Comparison of ENCODE assay signal across 31 cellular contexts in genomic region chr19:13742756-13743155, GRCh38. TPM values are rescaled to one million over a fixed set of nuclear protein-coding genes. Genes with fewer than 3 reads are reported as not detected.
A peak's percentile ranks its signal among the peaks of the same experiment; 100 is the strongest.
DNase-seq lines count a peak whose midpoint lies in the region; TF ChIP-seq lines count a peak whose summit lies in the region.
"Had no signal": no experiment of that assay in that cellular context is flagged by ENCODE, and none has a peak within 500 bp of the region (broad histone marks: within the 10 kb centered on the region; RNA-seq: fewer than 3 reads in every experiment).

No MANE protein-coding gene starts in this region.

- 80 to 100% methylated on average over 1 of the region's 1 CpG for WGBS in lower leg skin, 2 donors

- H3K36me3 Mint-ChIP-seq in dendritic cell treated with granulocyte-macrophage colony-stimulating factor and Interleukin-4, amounts not matched to agents 40 ng/mL and 50 ng/mL, for 4 days (ENCODE audit: low read depth): peaks cover 2% of the 10 kb centered on the region
- H3K36me3 Mint-ChIP-seq in activated naive CD4-positive, alpha-beta T cell treated with anti-CD3 and anti-CD28 coated beads for 36 hours (ENCODE audit: low read depth): peaks cover 2% of the 10 kb centered on the region
- H3K36me3 Mint-ChIP-seq: activated CD4-positive, alpha-beta memory T cell treated with anti-CD3 and anti-CD28 coated beads for 36 hours; IgD-negative memory B cell; natural killer cell treated with Interleukin-12 subunit alpha and Interleukin-12 subunit beta and Interleukin-15 and Interleukin-18, amount 100 ng/mL, for 72 hours had no signal

- H3K4me3 ChIP-seq in lower leg skin (ENCODE audit: low read depth, poor library complexity, severe bottlenecking): no peak overlapping the region
- H3K4me3 ChIP-seq: cardiac muscle cell, mucosa of descending colon, ovary, right atrium auricular region, smooth muscle cell, stomach, thyroid gland had no signal

- CTCF ChIA-PET in activated naive CD4-positive, alpha-beta T cell treated with anti-CD3 and anti-CD28 coated beads for 36 hours (lab: Charles Lee): no interaction called here

- no peak for TF ChIP-seq CTCF in lower leg skin (IDR thresholded peaks at IDR 0.05)

- no peak for TF ChIP-seq POLR2A in lower leg skin (IDR thresholded peaks at IDR 0.05)

- H3K27ac Mint-ChIP-seq in dendritic cell treated with granulocyte-macrophage colony-stimulating factor and Interleukin-4, amounts not matched to agents 40 ng/mL and 50 ng/mL, for 4 days: peak overlapping the region; percentile 76
- H3K27ac Mint-ChIP-seq in activated naive CD4-positive, alpha-beta T cell treated with anti-CD3 and anti-CD28 coated beads for 36 hours: no peak overlapping the region
- H3K27ac Mint-ChIP-seq: activated CD4-positive, alpha-beta memory T cell treated with anti-CD3 and anti-CD28 coated beads for 36 hours; activated naive CD4-positive, alpha-beta T cell treated with anti-CD3 and anti-CD28 coated beads, Interleukin-2, amount 50 U/mL, for 24 hours; activated T-helper 1 cell treated with anti-CD3 and anti-CD28 coated beads, Interleukin-12 subunit alpha, Interleukin-12 subunit beta, Interleukin-2, Interleukin-4 antibody, amounts not matched to agents 30 ng/mL and 10 ng/mL and 1 ng/mL, durations not matched to agents 14 hours and 24 hours and 36 hours; endodermal cell; IgD-negative memory B cell; natural killer cell treated with Interleukin-12 subunit alpha and Interleukin-12 subunit beta and Interleukin-15 and Interleukin-18, amount 100 ng/mL, for 72 hours had no signal

- no peaks in the 10 kb centered on the region for H3K9me3 Mint-ChIP-seq in dendritic cell treated with granulocyte-macrophage colony-stimulating factor and Interleukin-4, amounts not matched to agents 40 ng/mL and 50 ng/mL, for 4 days
- no peaks in the 10 kb centered on the region for H3K9me3 Mint-ChIP-seq in activated naive CD4-positive, alpha-beta T cell treated with anti-CD3 and anti-CD28 coated beads for 36 hours
- H3K9me3 Mint-ChIP-seq: activated naive CD4-positive, alpha-beta T cell treated with anti-CD3 and anti-CD28 coated beads, Interleukin-2, amount 50 U/mL, for 24 hours; activated T-helper 1 cell treated with anti-CD3 and anti-CD28 coated beads, Interleukin-12 subunit alpha, Interleukin-12 subunit beta, Interleukin-2, Interleukin-4 antibody, amounts not matched to agents 30 ng/mL and 10 ng/mL and 1 ng/mL, durations not matched to agents 14 hours and 24 hours and 36 hours; IgD-negative memory B cell; natural killer cell treated with Interleukin-12 subunit alpha and Interleukin-12 subunit beta and Interleukin-15 and Interleukin-18, amount 100 ng/mL, for 72 hours had no signal

- no peak overlapping the region for H3K4me3 Mint-ChIP-seq in dendritic cell treated with granulocyte-macrophage colony-stimulating factor and Interleukin-4, amounts not matched to agents 40 ng/mL and 50 ng/mL, for 4 days
- H3K4me3 Mint-ChIP-seq in activated naive CD4-positive, alpha-beta T cell treated with anti-CD3 and anti-CD28 coated beads for 36 hours: no peak overlapping the region
- H3K4me3 Mint-ChIP-seq: activated CD4-positive, alpha-beta memory T cell treated with anti-CD3 and anti-CD28 coated beads for 36 hours; activated naive CD4-positive, alpha-beta T cell treated with anti-CD3 and anti-CD28 coated beads, Interleukin-2, amount 50 U/mL, for 24 hours; activated T-helper 1 cell treated with anti-CD3 and anti-CD28 coated beads, Interleukin-12 subunit alpha, Interleukin-12 subunit beta, Interleukin-2, Interleukin-4 antibody, amounts not matched to agents 30 ng/mL and 10 ng/mL and 1 ng/mL, durations not matched to agents 14 hours and 24 hours and 36 hours; endodermal cell; natural killer cell treated with Interleukin-12 subunit alpha and Interleukin-12 subunit beta and Interleukin-15 and Interleukin-18, amount 100 ng/mL, for 72 hours had no signal

- peaks cover 39% of the 10 kb centered on the region for H3K4me1 Mint-ChIP-seq in dendritic cell treated with granulocyte-macrophage colony-stimulating factor and Interleukin-4, amounts not matched to agents 40 ng/mL and 50 ng/mL, for 4 days (ENCODE audit: low read depth)
- peaks cover 8% of the 10 kb centered on the region for H3K4me1 Mint-ChIP-seq in activated naive CD4-positive, alpha-beta T cell treated with anti-CD3 and anti-CD28 coated beads for 36 hours (ENCODE audit: low read depth)
- H3K4me1 Mint-ChIP-seq: endodermal cell had no signal

- DNase-seq in ELR (ENCODE audit: low read depth) (peak; percentile 78), LHCN-M2 (ENCODE audit: low read depth) (peak; percentile 28), kidney tubule cell (ENCODE audit: low spot score) (peak; percentile 55), NCI-H128 (lab: John Stamatoyannopoulos, UW; ENCODE audit: unreplicated experiment) (no peak), lower leg skin (ENCODE audit: low spot score in 2 of 2) (no peak)
- no peak for DNase-seq in activated naive CD4-positive, alpha-beta T cell treated with anti-CD3 and anti-CD28 coated beads for 36 hours
- DNase-seq in activated CD4-positive, alpha-beta T cell treated with anti-CD3 and anti-CD28 coated beads, Interleukin-2, amount 50 U/mL, for 48 hours: no peak
- DNase-seq: activated CD4-positive, alpha-beta memory T cell treated with anti-CD3 and anti-CD28 coated beads for 36 hours; activated CD8-positive, alpha-beta memory T cell treated with anti-CD3 and anti-CD28 coated beads, Interleukin-2, amount 50 U/mL, for 4 hours; anterior cingulate cortex; cortex of kidney; DMS53; endodermal cell; GF-D8; mucosa of descending colon; NCI-H1105; NCI-H1930; NCI-H526; ovary; stimulated activated CD4-positive, alpha-beta T cell treated with anti-CD3 and anti-CD28 coated beads, Interleukin-1b, Interleukin-23, amount 100 ng/mL, for 48 hours; stimulated activated CD8-positive, alpha-beta memory T cell treated with anti-CD3 and anti-CD28 coated beads, Interleukin-4, amount 100 ng/mL, for 48 hours; stomach; thyroid gland had no signal

- H3K27me3 Mint-ChIP-seq in dendritic cell treated with granulocyte-macrophage colony-stimulating factor and Interleukin-4, amounts not matched to agents 40 ng/mL and 50 ng/mL, for 4 days: no peaks in the 10 kb centered on the region
- H3K27me3 Mint-ChIP-seq in activated naive CD4-positive, alpha-beta T cell treated with anti-CD3 and anti-CD28 coated beads for 36 hours (ENCODE audit: low read depth): no peaks in the 10 kb centered on the region
- H3K27me3 Mint-ChIP-seq: activated CD4-positive, alpha-beta memory T cell treated with anti-CD3 and anti-CD28 coated beads for 36 hours; activated naive CD4-positive, alpha-beta T cell treated with anti-CD3 and anti-CD28 coated beads, Interleukin-2, amount 50 U/mL, for 24 hours; IgD-negative memory B cell; natural killer cell treated with Interleukin-12 subunit alpha and Interleukin-12 subunit beta and Interleukin-15 and Interleukin-18, amount 100 ng/mL, for 72 hours had no signal

- intact Hi-C loops in dendritic cell treated with granulocyte-macrophage colony-stimulating factor and Interleukin-4, amounts not matched to agents 40 ng/mL and 50 ng/mL, for 4 days (cut with micrococcal nuclease): no loop called here
- intact Hi-C loops in activated naive CD4-positive, alpha-beta T cell treated with anti-CD3 and anti-CD28 coated beads for 36 hours (cut with micrococcal nuclease): no loop called here
- intact Hi-C loops in lower leg skin (cut with DNase I; ENCODE audit: low total_unique reads): no loop called here

RNA-seq across cellular contexts. Expression of gene MRI1, which starts 21.6 kb away (rescaled TPM):
- total RNA-seq in LHCN-M2 (2014; rRNA removed): 38.7 and 50.3 TPM in 2 replicates
- polyA plus RNA-seq in LHCN-M2 (2012): 14.5 TPM
- total RNA-seq in activated naive CD4-positive, alpha-beta T cell treated with anti-CD3 and anti-CD28 coated beads for 36 hours: 10 to 100 TPM; 14.0 to 14.8 TPM
- 100 to 1,000 TPM in 2 of 4 donors, 10 to 100 TPM in 2; 72.8 to 133 (median 92.1) TPM for total RNA-seq in lower leg skin

RNA-seq across cellular contexts. Expression of gene C19orf53, which starts 31.5 kb away (rescaled TPM):
- total RNA-seq in LHCN-M2 (2014; rRNA removed): 172 and 183 TPM in 2 replicates
- polyA plus RNA-seq in LHCN-M2 (2012): 327 TPM
- total RNA-seq in activated naive CD4-positive, alpha-beta T cell treated with anti-CD3 and anti-CD28 coated beads for 36 hours: 100 to 1,000 TPM; 116 to 132 TPM
- total RNA-seq in lower leg skin: 100 to 1,000 TPM; 113 to 200 (median 145) TPM

RNA-seq across cellular contexts. Expression of gene ZSWIM4, which starts 52.5 kb away (rescaled TPM):
- 1.8 and 2.7 TPM in 2 replicates for total RNA-seq in LHCN-M2 (2014; rRNA removed)
- polyA plus RNA-seq in LHCN-M2 (2012): 1.7 TPM
- total RNA-seq in activated naive CD4-positive, alpha-beta T cell treated with anti-CD3 and anti-CD28 coated beads for 36 hours: 1 to 10 TPM; 6.7 to 7.1 TPM
- total RNA-seq in lower leg skin: 10 to 100 TPM; 22.3 to 29.9 (median 23.3) TPM

Comparison
In these comparisons a context has a peak if more than half of its experiments do, and no peak if none do; other contexts are left out.
1. DNase-seq: peak in ELR (single experiment), LHCN-M2 (single experiment) and kidney tubule cell (single experiment); none in activated naive CD4-positive, alpha-beta T cell treated with anti-CD3 and anti-CD28 coated beads for 36 hours (single experiment), NCI-H128 (single experiment), activated CD4-positive, alpha-beta T cell treated with anti-CD3 and anti-CD28 coated beads, Interleukin-2, amount 50 U/mL, for 48 hours (0 of 2) and lower leg skin (0 of 2).